2 cellular contexts compared by ENCODE assay signal in the genomic region with DNA sequence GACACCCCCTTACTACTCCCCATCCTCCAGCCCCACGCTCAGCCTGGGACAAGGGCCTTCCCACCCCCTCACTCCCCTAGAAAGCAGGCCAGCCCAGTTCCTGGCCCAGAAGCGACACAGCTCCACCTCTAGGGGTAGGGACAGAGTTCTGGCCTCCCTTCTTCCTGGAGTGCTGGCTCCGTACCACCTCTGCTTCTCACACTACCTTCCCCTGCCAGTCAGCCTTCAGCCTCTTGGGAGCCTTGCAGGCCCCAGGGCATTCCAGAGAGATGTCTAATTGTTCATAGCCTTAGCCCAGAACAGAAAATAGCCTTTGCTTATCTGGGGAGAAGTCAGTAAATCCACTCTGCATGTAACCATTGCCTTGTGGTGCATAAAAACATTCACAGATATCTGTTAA.
TF ChIP-seq lines count a peak whose summit lies in the region.

No MANE protein-coding gene starts in this region.

TF ChIP-seq in HCT116, 20 proteins besides CTCF, POLR2A, EP300 and RAD21:
- no peak for TF ChIP-seq SRF (IDR thresholded peaks at IDR 0.05; ENCODE audit: low read depth)
- TF ChIP-seq, protein P1, sequence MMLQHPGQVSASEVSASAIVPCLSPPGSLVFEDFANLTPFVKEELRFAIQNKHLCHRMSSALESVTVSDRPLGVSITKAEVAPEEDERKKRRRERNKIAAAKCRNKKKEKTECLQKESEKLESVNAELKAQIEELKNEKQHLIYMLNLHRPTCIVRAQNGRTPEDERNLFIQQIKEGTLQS (IDR thresholded peaks at IDR 0.05), result no peak
- TF ChIP-seq POLR2AphosphoS5 (IDR thresholded peaks at IDR 0.05; ENCODE audit: low read depth, low read length), result no peak
- TF ChIP-seq JUND (IDR thresholded peaks at IDR 0.05), result no peak
- TF ChIP-seq, protein P2, sequence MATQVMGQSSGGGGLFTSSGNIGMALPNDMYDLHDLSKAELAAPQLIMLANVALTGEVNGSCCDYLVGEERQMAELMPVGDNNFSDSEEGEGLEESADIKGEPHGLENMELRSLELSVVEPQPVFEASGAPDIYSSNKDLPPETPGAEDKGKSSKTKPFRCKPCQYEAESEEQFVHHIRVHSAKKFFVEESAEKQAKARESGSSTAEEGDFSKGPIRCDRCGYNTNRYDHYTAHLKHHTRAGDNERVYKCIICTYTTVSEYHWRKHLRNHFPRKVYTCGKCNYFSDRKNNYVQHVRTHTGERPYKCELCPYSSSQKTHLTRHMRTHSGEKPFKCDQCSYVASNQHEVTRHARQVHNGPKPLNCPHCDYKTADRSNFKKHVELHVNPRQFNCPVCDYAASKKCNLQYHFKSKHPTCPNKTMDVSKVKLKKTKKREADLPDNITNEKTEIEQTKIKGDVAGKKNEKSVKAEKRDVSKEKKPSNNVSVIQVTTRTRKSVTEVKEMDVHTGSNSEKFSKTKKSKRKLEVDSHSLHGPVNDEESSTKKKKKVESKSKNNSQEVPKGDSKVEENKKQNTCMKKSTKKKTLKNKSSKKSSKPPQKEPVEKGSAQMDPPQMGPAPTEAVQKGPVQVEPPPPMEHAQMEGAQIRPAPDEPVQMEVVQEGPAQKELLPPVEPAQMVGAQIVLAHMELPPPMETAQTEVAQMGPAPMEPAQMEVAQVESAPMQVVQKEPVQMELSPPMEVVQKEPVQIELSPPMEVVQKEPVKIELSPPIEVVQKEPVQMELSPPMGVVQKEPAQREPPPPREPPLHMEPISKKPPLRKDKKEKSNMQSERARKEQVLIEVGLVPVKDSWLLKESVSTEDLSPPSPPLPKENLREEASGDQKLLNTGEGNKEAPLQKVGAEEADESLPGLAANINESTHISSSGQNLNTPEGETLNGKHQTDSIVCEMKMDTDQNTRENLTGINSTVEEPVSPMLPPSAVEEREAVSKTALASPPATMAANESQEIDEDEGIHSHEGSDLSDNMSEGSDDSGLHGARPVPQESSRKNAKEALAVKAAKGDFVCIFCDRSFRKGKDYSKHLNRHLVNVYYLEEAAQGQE (IDR thresholded peaks at IDR 0.05; ENCODE audit: low read depth), result no peak
- no peak for TF ChIP-seq ZNF274 (IDR thresholded peaks at IDR 0.05; ENCODE audit: low read depth, low read length)
- no peak for TF ChIP-seq CBX3 (IDR thresholded peaks at IDR 0.05; ENCODE audit: low read depth)
- no peak for TF ChIP-seq EGR1 (IDR thresholded peaks at IDR 0.05; ENCODE audit: low read depth)
- TF ChIP-seq SP1 (IDR thresholded peaks at IDR 0.05; ENCODE audit: low read depth), result no peak
- no peak for TF ChIP-seq YY1 (IDR thresholded peaks at IDR 0.05; ENCODE audit: extremely low read depth, insufficient replicate concordance, low read depth, low read length)
- no peak for TF ChIP-seq CEBPB (IDR thresholded peaks at IDR 0.05; ENCODE audit: low read depth)
- TF ChIP-seq ZFX (IDR thresholded peaks at IDR 0.05), result no peak
- TF ChIP-seq SIN3A (IDR thresholded peaks at IDR 0.05; ENCODE audit: low read depth), result no peak
- TF ChIP-seq, protein P3, sequence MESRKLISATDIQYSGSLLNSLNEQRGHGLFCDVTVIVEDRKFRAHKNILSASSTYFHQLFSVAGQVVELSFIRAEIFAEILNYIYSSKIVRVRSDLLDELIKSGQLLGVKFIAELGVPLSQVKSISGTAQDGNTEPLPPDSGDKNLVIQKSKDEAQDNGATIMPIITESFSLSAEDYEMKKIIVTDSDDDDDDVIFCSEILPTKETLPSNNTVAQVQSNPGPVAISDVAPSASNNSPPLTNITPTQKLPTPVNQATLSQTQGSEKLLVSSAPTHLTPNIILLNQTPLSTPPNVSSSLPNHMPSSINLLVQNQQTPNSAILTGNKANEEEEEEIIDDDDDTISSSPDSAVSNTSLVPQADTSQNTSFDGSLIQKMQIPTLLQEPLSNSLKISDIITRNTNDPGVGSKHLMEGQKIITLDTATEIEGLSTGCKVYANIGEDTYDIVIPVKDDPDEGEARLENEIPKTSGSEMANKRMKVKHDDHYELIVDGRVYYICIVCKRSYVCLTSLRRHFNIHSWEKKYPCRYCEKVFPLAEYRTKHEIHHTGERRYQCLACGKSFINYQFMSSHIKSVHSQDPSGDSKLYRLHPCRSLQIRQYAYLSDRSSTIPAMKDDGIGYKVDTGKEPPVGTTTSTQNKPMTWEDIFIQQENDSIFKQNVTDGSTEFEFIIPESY (IDR thresholded peaks at IDR 0.05; ENCODE audit: extremely low read depth, insufficient replicate concordance, low read length), result no peak
- TF ChIP-seq, protein P4, sequence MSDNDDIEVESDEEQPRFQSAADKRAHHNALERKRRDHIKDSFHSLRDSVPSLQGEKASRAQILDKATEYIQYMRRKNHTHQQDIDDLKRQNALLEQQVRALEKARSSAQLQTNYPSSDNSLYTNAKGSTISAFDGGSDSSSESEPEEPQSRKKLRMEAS (IDR thresholded peaks at IDR 0.05), result no peak
- TF ChIP-seq ELF1 (IDR thresholded peaks at IDR 0.05; ENCODE audit: borderline replicate concordance, low read depth), result no peak
- TF ChIP-seq EZH2 (IDR thresholded peaks at IDR 0.05), result no peak
- no peak for TF ChIP-seq EZH2phosphoT487 (IDR thresholded peaks at IDR 0.05; ENCODE audit: borderline replicate concordance)

TF ChIP-seq in K562, 482 proteins besides CTCF, POLR2A, EP300 and RAD21:
- no peak for TF ChIP-seq MEIS2 (IDR thresholded peaks at IDR 0.05; ENCODE audit: partially characterized antibody)
- no peak for TF ChIP-seq CBX2 (IDR thresholded peaks at IDR 0.05; ENCODE audit: insufficient read depth, low read length, poor library complexity, severe bottlenecking)
- TF ChIP-seq, protein P5, sequence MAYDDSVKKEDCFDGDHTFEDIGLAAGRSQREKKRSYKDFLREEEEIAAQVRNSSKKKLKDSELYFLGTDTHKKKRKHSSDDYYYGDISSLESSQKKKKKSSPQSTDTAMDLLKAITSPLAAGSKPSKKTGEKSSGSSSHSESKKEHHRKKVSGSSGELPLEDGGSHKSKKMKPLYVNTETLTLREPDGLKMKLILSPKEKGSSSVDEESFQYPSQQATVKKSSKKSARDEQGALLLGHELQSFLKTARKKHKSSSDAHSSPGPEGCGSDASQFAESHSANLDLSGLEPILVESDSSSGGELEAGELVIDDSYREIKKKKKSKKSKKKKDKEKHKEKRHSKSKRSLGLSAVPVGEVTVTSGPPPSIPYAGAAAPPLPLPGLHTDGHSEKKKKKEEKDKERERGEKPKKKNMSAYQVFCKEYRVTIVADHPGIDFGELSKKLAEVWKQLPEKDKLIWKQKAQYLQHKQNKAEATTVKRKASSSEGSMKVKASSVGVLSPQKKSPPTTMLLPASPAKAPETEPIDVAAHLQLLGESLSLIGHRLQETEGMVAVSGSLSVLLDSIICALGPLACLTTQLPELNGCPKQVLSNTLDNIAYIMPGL (CRISPR knock-in tag; IDR thresholded peaks at IDR 0.05), result no peak
- no peak for TF ChIP-seq XRCC3 (IDR thresholded peaks at IDR 0.05)
- TF ChIP-seq RFX5 (IDR thresholded peaks at IDR 0.05; ENCODE audit: low read depth, low read length), result no peak
- no peak for TF ChIP-seq SMAD1 (IDR thresholded peaks at IDR 0.05; ENCODE audit: low read depth, low read length, partially characterized antibody)
- no peak for TF ChIP-seq TAL1 (IDR thresholded peaks at IDR 0.05)
- TF ChIP-seq, protein P6, sequence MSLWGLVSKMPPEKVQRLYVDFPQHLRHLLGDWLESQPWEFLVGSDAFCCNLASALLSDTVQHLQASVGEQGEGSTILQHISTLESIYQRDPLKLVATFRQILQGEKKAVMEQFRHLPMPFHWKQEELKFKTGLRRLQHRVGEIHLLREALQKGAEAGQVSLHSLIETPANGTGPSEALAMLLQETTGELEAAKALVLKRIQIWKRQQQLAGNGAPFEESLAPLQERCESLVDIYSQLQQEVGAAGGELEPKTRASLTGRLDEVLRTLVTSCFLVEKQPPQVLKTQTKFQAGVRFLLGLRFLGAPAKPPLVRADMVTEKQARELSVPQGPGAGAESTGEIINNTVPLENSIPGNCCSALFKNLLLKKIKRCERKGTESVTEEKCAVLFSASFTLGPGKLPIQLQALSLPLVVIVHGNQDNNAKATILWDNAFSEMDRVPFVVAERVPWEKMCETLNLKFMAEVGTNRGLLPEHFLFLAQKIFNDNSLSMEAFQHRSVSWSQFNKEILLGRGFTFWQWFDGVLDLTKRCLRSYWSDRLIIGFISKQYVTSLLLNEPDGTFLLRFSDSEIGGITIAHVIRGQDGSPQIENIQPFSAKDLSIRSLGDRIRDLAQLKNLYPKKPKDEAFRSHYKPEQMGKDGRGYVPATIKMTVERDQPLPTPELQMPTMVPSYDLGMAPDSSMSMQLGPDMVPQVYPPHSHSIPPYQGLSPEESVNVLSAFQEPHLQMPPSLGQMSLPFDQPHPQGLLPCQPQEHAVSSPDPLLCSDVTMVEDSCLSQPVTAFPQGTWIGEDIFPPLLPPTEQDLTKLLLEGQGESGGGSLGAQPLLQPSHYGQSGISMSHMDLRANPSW (CRISPR knock-in tag; IDR thresholded peaks at IDR 0.05), result no peak
- TF ChIP-seq, protein P7, sequence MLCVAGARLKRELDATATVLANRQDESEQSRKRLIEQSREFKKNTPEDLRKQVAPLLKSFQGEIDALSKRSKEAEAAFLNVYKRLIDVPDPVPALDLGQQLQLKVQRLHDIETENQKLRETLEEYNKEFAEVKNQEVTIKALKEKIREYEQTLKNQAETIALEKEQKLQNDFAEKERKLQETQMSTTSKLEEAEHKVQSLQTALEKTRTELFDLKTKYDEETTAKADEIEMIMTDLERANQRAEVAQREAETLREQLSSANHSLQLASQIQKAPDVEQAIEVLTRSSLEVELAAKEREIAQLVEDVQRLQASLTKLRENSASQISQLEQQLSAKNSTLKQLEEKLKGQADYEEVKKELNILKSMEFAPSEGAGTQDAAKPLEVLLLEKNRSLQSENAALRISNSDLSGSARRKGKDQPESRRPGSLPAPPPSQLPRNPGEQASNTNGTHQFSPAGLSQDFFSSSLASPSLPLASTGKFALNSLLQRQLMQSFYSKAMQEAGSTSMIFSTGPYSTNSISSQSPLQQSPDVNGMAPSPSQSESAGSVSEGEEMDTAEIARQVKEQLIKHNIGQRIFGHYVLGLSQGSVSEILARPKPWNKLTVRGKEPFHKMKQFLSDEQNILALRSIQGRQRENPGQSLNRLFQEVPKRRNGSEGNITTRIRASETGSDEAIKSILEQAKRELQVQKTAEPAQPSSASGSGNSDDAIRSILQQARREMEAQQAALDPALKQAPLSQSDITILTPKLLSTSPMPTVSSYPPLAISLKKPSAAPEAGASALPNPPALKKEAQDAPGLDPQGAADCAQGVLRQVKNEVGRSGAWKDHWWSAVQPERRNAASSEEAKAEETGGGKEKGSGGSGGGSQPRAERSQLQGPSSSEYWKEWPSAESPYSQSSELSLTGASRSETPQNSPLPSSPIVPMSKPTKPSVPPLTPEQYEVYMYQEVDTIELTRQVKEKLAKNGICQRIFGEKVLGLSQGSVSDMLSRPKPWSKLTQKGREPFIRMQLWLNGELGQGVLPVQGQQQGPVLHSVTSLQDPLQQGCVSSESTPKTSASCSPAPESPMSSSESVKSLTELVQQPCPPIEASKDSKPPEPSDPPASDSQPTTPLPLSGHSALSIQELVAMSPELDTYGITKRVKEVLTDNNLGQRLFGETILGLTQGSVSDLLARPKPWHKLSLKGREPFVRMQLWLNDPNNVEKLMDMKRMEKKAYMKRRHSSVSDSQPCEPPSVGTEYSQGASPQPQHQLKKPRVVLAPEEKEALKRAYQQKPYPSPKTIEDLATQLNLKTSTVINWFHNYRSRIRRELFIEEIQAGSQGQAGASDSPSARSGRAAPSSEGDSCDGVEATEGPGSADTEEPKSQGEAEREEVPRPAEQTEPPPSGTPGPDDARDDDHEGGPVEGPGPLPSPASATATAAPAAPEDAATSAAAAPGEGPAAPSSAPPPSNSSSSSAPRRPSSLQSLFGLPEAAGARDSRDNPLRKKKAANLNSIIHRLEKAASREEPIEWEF (CRISPR knock-in tag; IDR thresholded peaks at IDR 0.05), result no peak
- TF ChIP-seq, protein P8, sequence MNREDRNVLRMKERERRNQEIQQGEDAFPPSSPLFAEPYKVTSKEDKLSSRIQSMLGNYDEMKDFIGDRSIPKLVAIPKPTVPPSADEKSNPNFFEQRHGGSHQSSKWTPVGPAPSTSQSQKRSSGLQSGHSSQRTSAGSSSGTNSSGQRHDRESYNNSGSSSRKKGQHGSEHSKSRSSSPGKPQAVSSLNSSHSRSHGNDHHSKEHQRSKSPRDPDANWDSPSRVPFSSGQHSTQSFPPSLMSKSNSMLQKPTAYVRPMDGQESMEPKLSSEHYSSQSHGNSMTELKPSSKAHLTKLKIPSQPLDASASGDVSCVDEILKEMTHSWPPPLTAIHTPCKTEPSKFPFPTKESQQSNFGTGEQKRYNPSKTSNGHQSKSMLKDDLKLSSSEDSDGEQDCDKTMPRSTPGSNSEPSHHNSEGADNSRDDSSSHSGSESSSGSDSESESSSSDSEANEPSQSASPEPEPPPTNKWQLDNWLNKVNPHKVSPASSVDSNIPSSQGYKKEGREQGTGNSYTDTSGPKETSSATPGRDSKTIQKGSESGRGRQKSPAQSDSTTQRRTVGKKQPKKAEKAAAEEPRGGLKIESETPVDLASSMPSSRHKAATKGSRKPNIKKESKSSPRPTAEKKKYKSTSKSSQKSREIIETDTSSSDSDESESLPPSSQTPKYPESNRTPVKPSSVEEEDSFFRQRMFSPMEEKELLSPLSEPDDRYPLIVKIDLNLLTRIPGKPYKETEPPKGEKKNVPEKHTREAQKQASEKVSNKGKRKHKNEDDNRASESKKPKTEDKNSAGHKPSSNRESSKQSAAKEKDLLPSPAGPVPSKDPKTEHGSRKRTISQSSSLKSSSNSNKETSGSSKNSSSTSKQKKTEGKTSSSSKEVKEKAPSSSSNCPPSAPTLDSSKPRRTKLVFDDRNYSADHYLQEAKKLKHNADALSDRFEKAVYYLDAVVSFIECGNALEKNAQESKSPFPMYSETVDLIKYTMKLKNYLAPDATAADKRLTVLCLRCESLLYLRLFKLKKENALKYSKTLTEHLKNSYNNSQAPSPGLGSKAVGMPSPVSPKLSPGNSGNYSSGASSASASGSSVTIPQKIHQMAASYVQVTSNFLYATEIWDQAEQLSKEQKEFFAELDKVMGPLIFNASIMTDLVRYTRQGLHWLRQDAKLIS (CRISPR knock-in tag; IDR thresholded peaks at IDR 0.05), result no peak
- TF ChIP-seq CHD4 (IDR thresholded peaks at IDR 0.05; ENCODE audit: insufficient read depth, insufficient replicate concordance, low read depth, low read length, poor library complexity, severe bottlenecking), result no peak
- TF ChIP-seq ZNF778 (CRISPR knock-in tag; IDR thresholded peaks at IDR 0.05), result no peak
- TF ChIP-seq TCF3 (CRISPR knock-in tag; IDR thresholded peaks at IDR 0.05), result no peak
- no peak for TF ChIP-seq RFX7 (CRISPR knock-in tag; IDR thresholded peaks at IDR 0.05)
- no peak for TF ChIP-seq ZNF134 (CRISPR knock-in tag; conservative IDR thresholded peaks at IDR 0.05)
- TF ChIP-seq NCOA6 (IDR thresholded peaks at IDR 0.05), result no peak
- no peak for TF ChIP-seq ZNF764 (CRISPR knock-in tag; IDR thresholded peaks at IDR 0.05; ENCODE audit: low read depth)
- no peak for TF ChIP-seq SMC3 (conservative IDR thresholded peaks at IDR 0.05; ENCODE audit: insufficient read depth, low read depth, low read length)
